In the genomic region with DNA sequence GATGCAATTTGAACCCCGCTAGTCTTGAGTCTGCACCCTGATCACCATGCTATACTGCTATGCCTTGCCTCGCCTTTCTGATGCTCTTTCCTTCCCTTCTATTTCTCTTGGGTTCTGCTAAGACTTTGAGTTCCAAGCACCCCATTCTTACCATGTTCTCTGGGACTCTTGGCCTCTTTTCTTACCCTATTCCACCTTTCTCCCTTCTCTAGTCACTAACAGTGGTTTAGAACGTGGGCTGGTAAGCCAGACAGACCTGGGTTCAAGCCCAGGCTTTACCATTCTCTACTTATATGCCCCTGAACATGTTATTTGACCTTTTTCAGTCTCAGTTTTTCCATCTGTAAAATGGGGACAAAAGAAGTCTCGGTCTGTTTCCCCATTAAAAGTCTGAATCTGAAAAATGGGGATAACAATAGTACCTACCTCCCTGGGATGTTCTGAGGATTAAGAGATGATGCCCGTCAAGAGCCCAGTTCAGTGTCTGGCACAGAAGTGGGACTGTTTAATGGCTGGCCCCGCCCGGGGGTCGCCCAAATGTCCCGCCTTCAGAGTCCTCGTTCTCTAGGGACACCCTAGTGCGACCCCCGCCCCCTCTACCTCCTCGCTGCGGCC, we compare ENCODE assay signal across 8 cellular contexts. TPM values are rescaled to one million over a fixed set of nuclear protein-coding genes. Genes with fewer than 3 reads are reported as not detected.
DNase-seq lines count a peak whose midpoint lies in the region; ATAC-seq and TF ChIP-seq lines count a peak whose summit lies in the region.

No MANE protein-coding gene starts in this region.

- H3K4me3 ChIP-seq in AG04450 (ENCODE audit: low read depth, low read length) (peak overlapping the region; percentile 99), HUES64 (ENCODE audit: low read length) (peak overlapping the region; percentile 96)

- peak overlapping the region; percentile 97 for H3K9ac ChIP-seq in HUES64 (ENCODE audit: low read depth, low read length)

- H3K36me3 Mint-ChIP-seq in chondrocyte (ENCODE audit: low read depth) (peaks cover 16% of the 10 kb centered on the region), naive B cell (peaks cover 27 to 33% of the 10 kb centered on the region in 2 donors)

- 19% methylated on average over 14 of the region's 14 CpGs for WGBS in HUES64

- H3K9me3 Mint-ChIP-seq in chondrocyte (ENCODE audit: low read depth): no peaks in the 10 kb centered on the region
- no peaks in the 10 kb centered on the region for H3K9me3 Mint-ChIP-seq in naive B cell

- H3K4me1 ChIP-seq in HUES64 (ENCODE audit: insufficient read depth, low read length): peaks cover 6% of the 10 kb centered on the region; the same call in 1 of the 2 replicates

- H3K9me3 ChIP-seq in AG04450 (ENCODE audit: control insufficient read depth, insufficient read depth, low read length): peaks cover 2% of the 10 kb centered on the region; the same call in 1 of the 2 replicates
- H3K9me3 ChIP-seq in HUES64 (ENCODE audit: insufficient read depth, low read depth, low read length): no peaks in the 10 kb centered on the region

- H3K4me1 Mint-ChIP-seq in chondrocyte (ENCODE audit: low read depth): peaks cover 38% of the 10 kb centered on the region
- H3K4me1 Mint-ChIP-seq in naive B cell: peaks cover 59 to 67% (median 65%) of the 10 kb centered on the region in 3 donors

- POLR2A ChIA-PET in AG04450 (lab: Yijun Ruan, JAX): interaction anchor here (0.8 to 1.8 kb wide), 6 partner anchors 14 to 223 kb away, joined by 4 to 18 read pairs (median 8); partner anchors contain the start of genes BRPF1, CAMK1 and OGG1

- DNase-seq in AG04450 (ENCODE audit: low read depth, low spot score) (no peak), chondrocyte (ENCODE audit: low spot score) (no peak), naive B cell (no peak), SIG-M5 treated with dmso at 0.1 percent for 504 hours (lab: John Stamatoyannopoulos, UW; ENCODE audit: unreplicated experiment) (no peak), NCI-H2029 treated with DMSO at 0.1 percent for 48 hours (lab: John Stamatoyannopoulos, UW) (no peak)

- TF ChIP-seq CTCF in AG04450 (IDR thresholded peaks at IDR 0.05; ENCODE audit: low read depth, low read length) (no peak), chondrocyte (IDR thresholded peaks at IDR 0.05) (no peak)

- H3K27ac ChIP-seq in AG04450 (ENCODE audit: low read depth, low read length) (peak overlapping the region; percentile 93), HUES64 (ENCODE audit: low read depth, low read length) (peak overlapping the region; percentile 92)

- peak overlapping the region; percentile 100 for H3K27ac Mint-ChIP-seq in chondrocyte (ENCODE audit: unreplicated experiment)
- H3K27ac Mint-ChIP-seq in naive B cell: peak overlapping the region; percentile 90 to 100 (median 99)

- H3K27me3 ChIP-seq in AG04450 (ENCODE audit: control insufficient read depth, insufficient read depth, low read length) (no peaks in the 10 kb centered on the region), HUES64 (ENCODE audit: insufficient read depth, low read length) (no peaks in the 10 kb centered on the region)

- CTCF ChIA-PET in AG04450 (lab: Charles Lee): interaction anchor here (0.6 to 1.1 kb wide), 3 partner anchors 18 to 154 kb away, joined by 3 to 4 read pairs (median 4); partner anchors contain the start of gene BRPF1

- H3K27me3 Mint-ChIP-seq in chondrocyte (ENCODE audit: low read depth): no peaks in the 10 kb centered on the region
- no peaks in the 10 kb centered on the region for H3K27me3 Mint-ChIP-seq in naive B cell

- H3K36me3 ChIP-seq in HUES64 (ENCODE audit: insufficient read depth, low read length): peaks cover 49% of the 10 kb centered on the region

- peak overlapping the region; percentile 94 for H3K4me3 Mint-ChIP-seq in chondrocyte (ENCODE audit: unreplicated experiment)
- H3K4me3 Mint-ChIP-seq in naive B cell: peak overlapping the region; percentile 94 to 100 (median 97)

- ATAC-seq in naive B cell (ENCODE audit: low read depth in 2 of 2) (no peak), GM18868 (IDR thresholded peaks at IDR 0.05; ENCODE audit: unreplicated experiment) (no peak), HG03045 (IDR thresholded peaks at IDR 0.05; ENCODE audit: unreplicated experiment) (no peak)

RNA-seq across cellular contexts. Expression of gene TADA3, which starts 0.4 kb away (rescaled TPM):
- 61.8 and 83.7 TPM in 2 replicates for polyA plus RNA-seq in AG04450 (2011; rRNA removed)
- polyA minus RNA-seq in AG04450 (2011; rRNA and poly(A)+ RNA removed): 59.2 and 73.6 TPM in 2 replicates
- 56.4 TPM for polyA plus RNA-seq in HUES64 (2013, experiment 1 of 2)
- 62.4 TPM for polyA plus RNA-seq in HUES64 (2013, experiment 2 of 2)
- total RNA-seq in chondrocyte: 42.2 to 69.9 TPM (median 69.6 TPM) in 3 replicates
- polyA plus RNA-seq in naive B cell (ENCODE audit: low read depth in 6 of 6): 10 to 100 TPM; 39.7 to 67.1 (median 45.6) TPM

RNA-seq across cellular contexts. Expression of gene ARPC4, which starts 1.0 kb away (rescaled TPM):
- polyA plus RNA-seq in AG04450 (2011; rRNA removed) (199 and 200 TPM in 2 replicates), naive B cell (ENCODE audit: low read depth in 6 of 6) (100 to 1,000 TPM; 263 to 316 (median 286) TPM)
- polyA minus RNA-seq in AG04450 (2011; rRNA and poly(A)+ RNA removed): 181 and 208 TPM in 2 replicates
- polyA plus RNA-seq in HUES64 (2013, experiment 1 of 2): 154 TPM
- polyA plus RNA-seq in HUES64 (2013, experiment 2 of 2): 141 TPM
- 150 to 179 TPM (median 177 TPM) in 3 replicates for total RNA-seq in chondrocyte

RNA-seq across cellular contexts. Expression of gene TTLL3, which starts 18.2 kb away (rescaled TPM):
- polyA plus RNA-seq in AG04450 (2011; rRNA removed) (17.8 and 22.4 TPM in 2 replicates), naive B cell (ENCODE audit: low read depth in 6 of 6) (1 to 10 TPM in 5 of 6 donors, not detected in 1; 2.7 to 7.6 (median 3.4) TPM)
- polyA minus RNA-seq in AG04450 (2011; rRNA and poly(A)+ RNA removed): 15.5 and 22.4 TPM in 2 replicates
- polyA plus RNA-seq in HUES64 (2013, experiment 1 of 2): 3.8 TPM
- 4.5 TPM for polyA plus RNA-seq in HUES64 (2013, experiment 2 of 2)
- 31.5 to 44.9 TPM (median 38.7 TPM) in 3 replicates for total RNA-seq in chondrocyte

RNA-seq across cellular contexts. Expression of gene CAMK1, which starts 22.1 kb away (rescaled TPM):
- polyA plus RNA-seq in AG04450 (2011; rRNA removed) (26.8 and 28.7 TPM in 2 replicates), naive B cell (ENCODE audit: low read depth in 6 of 6) (1 to 10 TPM in 3 of 6 donors, under 1 TPM in 2, not detected in 1; 0.26 to 2.3 (median 1.2) TPM)
- 14.6 and 17.7 TPM in 2 replicates for polyA minus RNA-seq in AG04450 (2011; rRNA and poly(A)+ RNA removed)
- polyA plus RNA-seq in HUES64 (2013, experiment 1 of 2): 8.6 TPM
- polyA plus RNA-seq in HUES64 (2013, experiment 2 of 2): 10.7 TPM
- 9.7 to 20.9 TPM (median 19.3 TPM) in 3 replicates for total RNA-seq in chondrocyte

RNA-seq across cellular contexts. Expression of gene OGG1, which starts 42.1 kb away (rescaled TPM):
- polyA plus RNA-seq in AG04450 (2011; rRNA removed) (23.5 and 26.5 TPM in 2 replicates), naive B cell (ENCODE audit: low read depth in 6 of 6) (10 to 100 TPM; 23.2 to 35.1 (median 30.1) TPM)
- 37.5 and 56.8 TPM in 2 replicates for polyA minus RNA-seq in AG04450 (2011; rRNA and poly(A)+ RNA removed)
- 25.6 TPM for polyA plus RNA-seq in HUES64 (2013, experiment 1 of 2)
- polyA plus RNA-seq in HUES64 (2013, experiment 2 of 2): 21.8 TPM
- total RNA-seq in chondrocyte: 23.8 to 26.7 TPM (median 24.2 TPM) in 3 replicates
